In genomic region chr16:19118938-19119431, GRCh38 we compare ENCODE assay signal across 8 cellular contexts. TPM values are rescaled to one million over a fixed set of nuclear protein-coding genes. Genes with fewer than 3 reads are reported as not detected.
DNase-seq lines count a peak whose midpoint lies in the region; TF ChIP-seq lines count a peak whose summit lies in the region.

No MANE protein-coding gene starts in this region.

- peak overlapping the region; percentile 98 for H3K27ac ChIP-seq in subcutaneous abdominal adipose tissue (ENCODE audit: low read depth, low read length)

- CTCF ChIA-PET in MCF 10A (lab: Yijun Ruan, JAX), result interaction anchor here (0.6 to 3.8 kb wide), 14 partner anchors 18 to 395 kb away, joined by 3 to 20 read pairs (median 4); no protein-coding TSS in a partner anchor

- no peaks in the 10 kb centered on the region for H3K27me3 ChIP-seq in subcutaneous abdominal adipose tissue (ENCODE audit: control insufficient read depth in 5 of 5, insufficient read depth in 4 of 5, low read length in 5 of 5)

- DNase-seq in GDM1 (lab: John Stamatoyannopoulos, UW), result peak; percentile 35
- DNase-seq in OCI-M1 (lab: John Stamatoyannopoulos, UW), result peak; percentile 93
- DNase-seq in MCF 10A (ENCODE audit: unreplicated experiment), result peak; percentile 90
- DNase-seq in medulla oblongata (ENCODE audit: extremely low spot score), result peak; percentile 76
- no peak for DNase-seq in NCI-H524 (lab: John Stamatoyannopoulos, UW)
- no peak for DNase-seq in SK-N-DZ (ENCODE audit: low spot score)
- DNase-seq in GM20000 (ENCODE audit: low spot score), result no peak

- POLR2A ChIA-PET in MCF 10A (lab: Yijun Ruan, JAX), result interaction anchor here (0.7 to 13.5 kb wide), 13 partner anchors 10 to 398 kb away, joined by 3 to 298 read pairs (median 4); partner anchors contain the start of gene COQ7

- BruUV-seq in MCF 10A (replicated peaks; lab: Mats Ljungman, UMichigan), result no TSS peak

- peak overlapping the region; percentile 62 to 88 (median 75) for H3K9ac ChIP-seq in subcutaneous abdominal adipose tissue (ENCODE audit: low read length in 5 of 5)

- TF ChIP-seq CTCF in MCF 10A (IDR thresholded peaks at IDR 0.05; ENCODE audit: unreplicated experiment) (no peak), GM20000 (IDR thresholded peaks at IDR 0.05; ENCODE audit: extremely low read depth, missing control alignments) (no peak)

- peaks cover 13 to 75% (median 70%) of the 10 kb centered on the region in 5 donors for H3K4me1 ChIP-seq in subcutaneous abdominal adipose tissue (ENCODE audit: control insufficient read depth in 5 of 5, insufficient read depth in 5 of 5, low read length in 5 of 5)

- peak overlapping the region; percentile 93 for H3K27ac Mint-ChIP-seq in MCF 10A (ENCODE audit: low read depth, unreplicated experiment)

- peak overlapping the region; percentile 51 to 78 (median 60) for H3K4me3 ChIP-seq in subcutaneous abdominal adipose tissue (ENCODE audit: low read depth in 1 of 5, low read length in 5 of 5)

- no peaks in the 10 kb centered on the region for H3K9me3 Mint-ChIP-seq in MCF 10A (ENCODE audit: unreplicated experiment)

- no peaks in the 10 kb centered on the region for H3K9me3 ChIP-seq in subcutaneous abdominal adipose tissue (ENCODE audit: control insufficient read depth in 5 of 5, low read length in 5 of 5)

- H3K4me1 Mint-ChIP-seq in MCF 10A (ENCODE audit: insufficient read depth, unreplicated experiment), result peaks cover 43% of the 10 kb centered on the region

- H3K27me3 Mint-ChIP-seq in MCF 10A (ENCODE audit: insufficient read depth, unreplicated experiment), result no peaks in the 10 kb centered on the region

- H3K4me3 Mint-ChIP-seq in MCF 10A (ENCODE audit: unreplicated experiment), result peak overlapping the region; percentile 76

- peaks cover 0 to 41% (median 25%) of the 10 kb centered on the region in 5 donors for H3K36me3 ChIP-seq in subcutaneous abdominal adipose tissue (ENCODE audit: control insufficient read depth in 5 of 5, insufficient read depth in 5 of 5, low read length in 5 of 5)

- intact Hi-C loops in MCF 10A (cut with micrococcal nuclease), result loop anchor here (10.0 kb wide), 1 partner anchor 166 kb away; the partner anchor contains the start of gene CLEC19A

- H3K36me3 Mint-ChIP-seq in MCF 10A (ENCODE audit: insufficient read depth, unreplicated experiment), result peaks cover 41% of the 10 kb centered on the region

RNA-seq across cellular contexts. Expression of gene ITPRIPL2, which starts 5.2 kb away (rescaled TPM):
- 49.3 and 53.7 TPM in 2 replicates for total RNA-seq in MCF 10A (2022)
- polyA plus RNA-seq in SK-N-DZ (2014; cell fraction: cytosol; rRNA removed), result 0.07 and 0.14 TPM in 2 replicates
- polyA plus RNA-seq in SK-N-DZ (2014; cell fraction: nucleus; rRNA removed), result 0.21 and 0.37 TPM in 2 replicates

RNA-seq across cellular contexts. Expression of gene SYT17, which starts 49.1 kb away (rescaled TPM):
- total RNA-seq in MCF 10A (2022), result not detected in 2 replicates
- polyA plus RNA-seq in SK-N-DZ (2014; cell fraction: cytosol; rRNA removed), result 12.5 and 14.1 TPM in 2 replicates
- polyA plus RNA-seq in SK-N-DZ (2014; cell fraction: nucleus; rRNA removed), result 12.4 and 13.3 TPM in 2 replicates

RNA-seq across cellular contexts. Expression of gene COQ7, which starts 51.6 kb away (rescaled TPM):
- total RNA-seq in MCF 10A (2022), result 19.0 and 21.4 TPM in 2 replicates
- polyA plus RNA-seq in SK-N-DZ (2014; cell fraction: cytosol; rRNA removed), result 35.5 and 42.3 TPM in 2 replicates
- 16.7 and 21.2 TPM in 2 replicates for polyA plus RNA-seq in SK-N-DZ (2014; cell fraction: nucleus; rRNA removed)

Comparison
In these comparisons a context has a peak if more than half of its experiments do, and no peak if none do; other contexts are left out.
1. DNase-seq: peak in GDM1 (single experiment), OCI-M1 (single experiment), MCF 10A (single experiment) and medulla oblongata (single experiment); none in NCI-H524 (0 of 2), SK-N-DZ (single experiment) and GM20000 (single experiment).